40 cellular contexts compared by ENCODE assay signal in genomic region chr19:49287141-49287540, GRCh38. TPM values are rescaled to one million over a fixed set of nuclear protein-coding genes. Genes with fewer than 3 reads are reported as not detected.
"Had no signal": no experiment of that assay in that cellular context is flagged by ENCODE, and none has a peak within 500 bp of the region (broad histone marks: within the 10 kb centered on the region; RNA-seq: fewer than 3 reads in every experiment).

No MANE protein-coding gene starts in this region.

- H3K9me3 Mint-ChIP-seq: activated CD4-positive, alpha-beta memory T cell treated with anti-CD3 and anti-CD28 coated beads for 36 hours; activated CD4-positive, alpha-beta T cell treated with anti-CD3 and anti-CD28 coated beads, Interleukin-2, amount 10 ng/mL, durations not matched to agents 24 days and 14 days; activated CD8-positive, alpha-beta T cell treated with anti-CD3 and anti-CD28 coated beads for 36 hours; activated naive CD4-positive, alpha-beta T cell treated with anti-CD3 and anti-CD28 coated beads, Interleukin-2, amount 50 U/mL, for 72 hours; activated naive CD8-positive, alpha-beta T cell treated with anti-CD3 and anti-CD28 coated beads, Interleukin-2, amount 10 ng/mL, durations not matched to agents 7 days and 5 days; activated T-cell treated with anti-CD3 and anti-CD28 coated beads, Interleukin-2, amount 50 U/mL, for 4 hours; activated T-helper 1 cell treated with anti-CD3 and anti-CD28 coated beads, Interleukin-12 subunit alpha, Interleukin-12 subunit beta, Interleukin-2, Interleukin-4 antibody, amounts not matched to agents 30 ng/mL and 10 ng/mL and 1 ng/mL, durations not matched to agents 14 hours and 24 hours and 36 hours; activated T-helper 17 cell treated with anti-CD3 and anti-CD28 coated beads, Interleukin-2, amount 50 U/mL, for 72 hours; central memory CD8-positive, alpha-beta T cell; T-helper 1 cell treated with Interleukin-12 subunit alpha and Interleukin-12 subunit beta and Interleukin-4 antibody, amounts not matched to agents 30 μg/mL and 1 μg/mL, for 36 hours; T-helper 2 cell treated with Interferon-gamma antibody and Interleukin-4, amounts not matched to agents 5 μg/mL and 100 μg/mL, for 36 hours had no signal

- ATAC-seq: activated CD8-positive, alpha-beta T cell treated with anti-CD3 and anti-CD28 coated beads for 36 hours; activated naive CD4-positive, alpha-beta T cell treated with anti-CD3 and anti-CD28 coated beads, Interleukin-2, amount 50 U/mL, for 72 hours; activated naive CD8-positive, alpha-beta T cell treated with anti-CD3 and anti-CD28 coated beads, Interleukin-2, amount 50 U/mL, for 24 hours; activated T-cell treated with anti-CD3 and anti-CD28 coated beads, Interleukin-2, amount 50 U/mL, for 4 hours; activated T-cell treated with anti-CD3 and anti-CD28 coated beads, Interleukin-2, amount 50 U/mL, for 72 hours; activated T-helper 17 cell treated with anti-CD3 and anti-CD28 coated beads, Interleukin-2, amount 50 U/mL, for 72 hours had no signal

- H3K9me3 ChIP-seq: ascending aorta had no signal

- DNase-seq: activated B cell treated with CpG ODN at 0.5 μM for 24 hours; activated CD4-positive, alpha-beta memory T cell treated with anti-CD3 and anti-CD28 coated beads for 36 hours; activated CD4-positive, alpha-beta T cell treated with anti-CD3 and anti-CD28 coated beads for 4 hours; activated CD4-positive, alpha-beta T cell treated with anti-CD3 and anti-CD28 coated beads, Interleukin-2, amount 10 ng/mL, durations not matched to agents 24 days and 14 days; activated CD4-positive, alpha-beta T cell treated with anti-CD3 and anti-CD28 coated beads, Interleukin-2, amount 50 U/mL, for 1 hour; activated CD4-positive, alpha-beta T cell treated with anti-CD3 and anti-CD28 coated beads, Interleukin-2, amount 50 U/mL, for 4 hours; activated CD4-positive, CD25-positive, alpha-beta regulatory T cell treated with anti-CD3 and anti-CD28 coated beads, Interleukin-2, amount 50 U/mL, for 72 hours; activated CD8-positive, alpha-beta memory T cell treated with anti-CD3 and anti-CD28 coated beads, Interleukin-2, amount 50 U/mL, for 4 hours; activated CD8-positive, alpha-beta T cell treated with anti-CD3 and anti-CD28 coated beads for 36 hours; activated effector memory CD4-positive, alpha-beta T cell treated with anti-CD3 and anti-CD28 coated beads, Interleukin-2, amount 50 U/mL, for 16 hours; activated gamma-delta T cell treated with Interleukin-2 at 50 U/mL for 16 hours; activated naive CD4-positive, alpha-beta T cell; activated naive CD4-positive, alpha-beta T cell treated with anti-CD3 and anti-CD28 coated beads for 36 hours; activated naive CD4-positive, alpha-beta T cell treated with anti-CD3 and anti-CD28 coated beads, Interleukin-2, amount 50 U/mL, for 16 hours; activated naive CD8-positive, alpha-beta T cell treated with anti-CD3 and anti-CD28 coated beads, Interleukin-2, amount 10 ng/mL, durations not matched to agents 7 days and 5 days; activated naive CD8-positive, alpha-beta T cell treated with anti-CD3 and anti-CD28 coated beads, Interleukin-2, amount 50 U/mL, for 24 hours; activated T-cell treated with anti-CD3 and anti-CD28 coated beads for 4 hours; activated T-cell treated with anti-CD3 and anti-CD28 coated beads, Interleukin-2, amount 50 U/mL, for 1 hour; activated T-cell treated with anti-CD3 and anti-CD28 coated beads, Interleukin-2, amount 50 U/mL, for 4 hours; activated T-cell treated with anti-CD3 and anti-CD28 coated beads, Interleukin-2, amount 50 U/mL, for 72 hours; amygdala; anterior cingulate cortex; caudate nucleus; cerebellar nuclear complex; T-helper 1 cell; T-helper 2 cell; T-helper 9 cell had no signal

- H3K36me3 Mint-ChIP-seq: activated CD4-positive, alpha-beta memory T cell treated with anti-CD3 and anti-CD28 coated beads for 36 hours; activated naive CD4-positive, alpha-beta T cell treated with anti-CD3 and anti-CD28 coated beads, Interleukin-2, amount 50 U/mL, for 72 hours; brain had no signal

- H3K4me1 ChIP-seq: ascending aorta had no signal

- H3K4me3 Mint-ChIP-seq: activated B cell treated with CpG ODN at 0.5 μM for 24 hours; activated CD4-positive, alpha-beta memory T cell treated with anti-CD3 and anti-CD28 coated beads for 36 hours; activated CD4-positive, alpha-beta T cell treated with anti-CD3 and anti-CD28 coated beads, Interleukin-2, amount 10 ng/mL, durations not matched to agents 24 days and 14 days; activated CD8-positive, alpha-beta T cell treated with anti-CD3 and anti-CD28 coated beads for 36 hours; activated naive CD4-positive, alpha-beta T cell treated with anti-CD3 and anti-CD28 coated beads for 36 hours; activated naive CD8-positive, alpha-beta T cell treated with anti-CD3 and anti-CD28 coated beads, Interleukin-2, amount 10 ng/mL, durations not matched to agents 7 days and 5 days; activated naive CD8-positive, alpha-beta T cell treated with anti-CD3 and anti-CD28 coated beads, Interleukin-2, amount 50 U/mL, for 24 hours; activated T-cell treated with anti-CD3 and anti-CD28 coated beads, Interleukin-2, amount 50 U/mL, for 4 hours; activated T-cell treated with anti-CD3 and anti-CD28 coated beads, Interleukin-2, amount 50 U/mL, for 72 hours; activated T-helper 1 cell treated with anti-CD3 and anti-CD28 coated beads, Interleukin-12 subunit alpha, Interleukin-12 subunit beta, Interleukin-2, Interleukin-4 antibody, amounts not matched to agents 30 ng/mL and 10 ng/mL and 1 ng/mL, durations not matched to agents 14 hours and 24 hours and 36 hours; activated T-helper 17 cell treated with anti-CD3 and anti-CD28 coated beads, Interleukin-2, amount 50 U/mL, for 72 hours; brain; central memory CD8-positive, alpha-beta T cell; T-helper 1 cell treated with Interleukin-12 subunit alpha and Interleukin-12 subunit beta and Interleukin-4 antibody, amounts not matched to agents 30 μg/mL and 1 μg/mL, for 36 hours; T-helper 2 cell treated with Interferon-gamma antibody and Interleukin-4, amounts not matched to agents 5 μg/mL and 100 μg/mL, for 36 hours had no signal

- H3K27ac ChIP-seq: ascending aorta, cardiac muscle cell, VCaP had no signal

- FAIRE-seq: bronchial epithelial cell, TTC549 had no signal

- H3K27me3 Mint-ChIP-seq: activated T-helper 17 cell treated with anti-CD3 and anti-CD28 coated beads, Interleukin-2, amount 50 U/mL, for 72 hours; central memory CD8-positive, alpha-beta T cell had no signal

- H3K36me3 ChIP-seq: ascending aorta, cardiac muscle cell had no signal

- H3K27ac Mint-ChIP-seq: activated B cell treated with CpG ODN at 0.5 μM for 24 hours; activated CD4-positive, alpha-beta memory T cell treated with anti-CD3 and anti-CD28 coated beads for 36 hours; activated CD4-positive, alpha-beta T cell treated with anti-CD3 and anti-CD28 coated beads, Interleukin-2, amount 10 ng/mL, durations not matched to agents 24 days and 14 days; activated CD8-positive, alpha-beta T cell treated with anti-CD3 and anti-CD28 coated beads for 36 hours; activated naive CD4-positive, alpha-beta T cell treated with anti-CD3 and anti-CD28 coated beads for 36 hours; activated naive CD4-positive, alpha-beta T cell treated with anti-CD3 and anti-CD28 coated beads, Interleukin-2, amount 50 U/mL, for 72 hours; activated naive CD8-positive, alpha-beta T cell treated with anti-CD3 and anti-CD28 coated beads, Interleukin-2, amount 10 ng/mL, durations not matched to agents 7 days and 5 days; activated naive CD8-positive, alpha-beta T cell treated with anti-CD3 and anti-CD28 coated beads, Interleukin-2, amount 50 U/mL, for 24 hours; activated T-cell treated with anti-CD3 and anti-CD28 coated beads, Interleukin-2, amount 50 U/mL, for 72 hours; activated T-helper 1 cell treated with anti-CD3 and anti-CD28 coated beads, Interleukin-12 subunit alpha, Interleukin-12 subunit beta, Interleukin-2, Interleukin-4 antibody, amounts not matched to agents 30 ng/mL and 10 ng/mL and 1 ng/mL, durations not matched to agents 14 hours and 24 hours and 36 hours; activated T-helper 17 cell treated with anti-CD3 and anti-CD28 coated beads, Interleukin-2, amount 50 U/mL, for 72 hours; brain; T-helper 1 cell treated with Interleukin-12 subunit alpha and Interleukin-12 subunit beta and Interleukin-4 antibody, amounts not matched to agents 30 μg/mL and 1 μg/mL, for 36 hours; T-helper 2 cell treated with Interferon-gamma antibody and Interleukin-4, amounts not matched to agents 5 μg/mL and 100 μg/mL, for 36 hours had no signal

- H3K4me1 Mint-ChIP-seq: activated B cell treated with CpG ODN at 0.5 μM for 24 hours; activated CD4-positive, alpha-beta T cell treated with anti-CD3 and anti-CD28 coated beads, Interleukin-2, amount 10 ng/mL, durations not matched to agents 24 days and 14 days; activated naive CD8-positive, alpha-beta T cell treated with anti-CD3 and anti-CD28 coated beads, Interleukin-2, amount 10 ng/mL, durations not matched to agents 7 days and 5 days; activated naive CD8-positive, alpha-beta T cell treated with anti-CD3 and anti-CD28 coated beads, Interleukin-2, amount 50 U/mL, for 24 hours; activated T-helper 17 cell treated with anti-CD3 and anti-CD28 coated beads, Interleukin-2, amount 50 U/mL, for 72 hours; brain; central memory CD8-positive, alpha-beta T cell had no signal

- H3K4me3 ChIP-seq: ascending aorta, cardiac muscle cell had no signal

- H3K27me3 ChIP-seq: ascending aorta, cardiac muscle cell had no signal

RNA-seq across cellular contexts. Expression of gene SLC6A16, which starts 37.9 kb away (rescaled TPM):
- total RNA-seq: bronchial epithelial cell had no signal

RNA-seq across cellular contexts. Expression of gene CD37, which starts 48.1 kb away (rescaled TPM):
- total RNA-seq: bronchial epithelial cell, cardiac muscle cell, chondrocyte had no signal
